In the genomic region with DNA sequence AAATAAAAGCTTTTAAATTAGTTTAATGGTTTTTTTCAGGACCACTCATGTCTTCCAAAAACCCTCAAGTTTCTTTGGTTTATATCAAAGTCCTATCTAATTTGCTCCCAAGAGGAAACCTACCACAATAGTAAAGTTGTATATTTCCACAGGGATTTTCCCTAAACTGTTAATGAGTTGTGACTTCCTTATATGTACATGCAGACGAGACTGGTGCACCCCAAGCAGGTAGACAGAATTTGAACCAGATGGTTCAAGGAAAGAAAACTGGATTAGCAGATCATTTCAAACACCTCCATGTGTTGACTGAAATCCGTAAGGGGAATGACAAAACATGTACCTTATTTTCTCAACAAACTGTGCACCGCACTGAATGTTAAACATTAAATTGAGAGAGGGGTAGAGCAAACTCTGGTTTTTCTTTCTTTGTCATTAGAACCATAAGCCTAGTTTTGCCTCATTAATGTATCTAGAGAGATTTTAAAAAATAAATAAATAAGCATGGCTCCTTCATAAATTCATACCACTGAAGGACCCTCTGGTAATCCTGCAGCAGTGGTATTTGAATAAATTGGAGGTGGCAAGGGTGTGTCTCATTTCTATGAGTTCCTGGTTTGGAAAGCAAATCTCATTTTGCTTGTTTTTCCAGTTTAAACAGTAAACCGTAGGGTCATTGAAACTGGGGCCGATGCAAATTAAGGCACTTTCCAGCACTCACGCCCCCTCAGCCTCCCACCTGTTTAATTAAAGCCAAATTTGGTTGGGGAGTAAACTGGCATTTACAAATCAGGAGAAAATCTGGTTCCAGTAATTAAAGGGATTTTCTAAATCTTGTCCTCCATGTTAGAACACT, we compare ENCODE assay signal across 10 cellular contexts.
"Had no signal": no experiment of that assay in that cellular context is flagged by ENCODE, and none has a peak within 500 bp of the region (broad histone marks: within the 10 kb centered on the region; RNA-seq: fewer than 3 reads in every experiment).

No MANE protein-coding gene starts in this region.

- H3K4me3 ChIP-seq: ascending aorta, esophagus squamous epithelium, skin epidermis, vagina had no signal

- H3K9me3 ChIP-seq: ascending aorta, esophagus squamous epithelium, vagina had no signal

- H3K36me3 ChIP-seq: ascending aorta, esophagus squamous epithelium, vagina had no signal

- H2AFZ ChIP-seq: parathyroid adenoma had no signal

- ATAC-seq: left ventricle myocardium superior had no signal

- H3K27me3 ChIP-seq: ascending aorta, esophagus squamous epithelium, vagina had no signal

- H3K79me2 ChIP-seq: parathyroid adenoma had no signal

- H3K4me1 ChIP-seq: ascending aorta, vagina had no signal

- H3K9ac ChIP-seq: parathyroid adenoma had no signal

- DNase-seq: activated CD4-positive, alpha-beta memory T cell treated with anti-CD3 and anti-CD28 coated beads for 36 hours; activated naive CD8-positive, alpha-beta T cell treated with anti-CD3 and anti-CD28 coated beads, Interleukin-2, amount 10 ng/mL, durations not matched to agents 7 days and 5 days; esophagus squamous epithelium; foreskin fibroblast; left ventricle myocardium superior; mesendoderm had no signal

- H3K27ac ChIP-seq: ascending aorta, esophagus squamous epithelium, parathyroid adenoma, skin epidermis, vagina had no signal
